Comparison of ENCODE assay signal across 8 cellular contexts in the genomic region with DNA sequence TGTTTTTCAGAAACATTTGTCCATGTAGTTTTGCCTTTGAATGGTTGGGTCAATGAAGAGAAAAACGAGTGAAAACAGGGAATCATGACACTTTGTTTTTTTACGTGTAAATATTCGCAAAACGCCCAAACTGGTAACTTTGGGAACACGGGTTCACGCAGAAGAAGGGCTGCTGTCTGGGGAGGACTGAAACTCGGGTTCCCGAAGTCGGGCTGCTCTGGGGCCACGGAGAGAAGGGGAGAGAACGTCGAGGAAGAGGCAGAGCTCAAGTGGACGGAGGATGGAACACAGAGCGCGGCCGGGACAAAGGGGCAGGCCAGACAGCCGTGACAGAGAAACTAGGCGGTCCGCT. TPM values are rescaled to one million over a fixed set of nuclear protein-coding genes. Genes with fewer than 3 reads are reported as not detected.
A peak's percentile ranks its signal among the peaks of the same experiment; 100 is the strongest.
DNase-seq lines count a peak whose midpoint lies in the region; ATAC-seq and TF ChIP-seq lines count a peak whose summit lies in the region.

No MANE protein-coding gene starts in this region.

- no peaks in the 10 kb centered on the region for H3K4me1 ChIP-seq in foreskin keratinocyte

- peak in 4 of 6 experiments; percentile 22 to 45 (median 35) for DNase-seq in stimulated activated naive CD4-positive, alpha-beta T cell (lab: John Stamatoyannopoulos, UW)
- no peak for DNase-seq in stimulated activated naive CD4-positive, alpha-beta T cell treated with Interleukin-2 at 50 U/mL for 16 hours (lab: John Stamatoyannopoulos, UW)
- peak in 2 of 3 donors; percentile 5 to 21 for DNase-seq in T-helper 17 cell
- no peak for DNase-seq in foreskin keratinocyte
- peak in 7 of 10 donors; percentile 14 to 80 (median 62) for DNase-seq in posterior cingulate gyrus

- peak; percentile 49 for ATAC-seq in HG03045 (IDR thresholded peaks at IDR 0.05; ENCODE audit: unreplicated experiment)
- ATAC-seq in T-helper 17 cell = peak; percentile 5
- peak; percentile 20 for ATAC-seq in foreskin keratinocyte
- no peak for ATAC-seq in HG03439 (IDR thresholded peaks at IDR 0.05; ENCODE audit: unreplicated experiment)
- ATAC-seq in GM21619 (IDR thresholded peaks at IDR 0.05; ENCODE audit: unreplicated experiment) = no peak

- intact Hi-C loops in posterior cingulate gyrus (cut with DNase I) = loop anchor here (1.0 kb wide), 1 partner anchor 264 kb away; no protein-coding TSS in a partner anchor

- no peaks in the 10 kb centered on the region for H3K27me3 ChIP-seq in foreskin keratinocyte

- no peak for TF ChIP-seq CTCF in foreskin keratinocyte (conservative IDR thresholded peaks at IDR 0.05)

- H3K36me3 Mint-ChIP-seq in T-helper 17 cell (ENCODE audit: low read depth) = peaks cover 2% of the 10 kb centered on the region

- H3K27ac ChIP-seq in foreskin keratinocyte = peak overlapping the region; percentile 84

- H3K27ac Mint-ChIP-seq in T-helper 17 cell = peak overlapping the region; percentile 97

- no peaks in the 10 kb centered on the region for H3K9me3 ChIP-seq in T-helper 17 cell (ENCODE audit: control insufficient read depth, low read length, poor library complexity, severe bottlenecking)

- H3K4me1 Mint-ChIP-seq in T-helper 17 cell = peaks cover 17% of the 10 kb centered on the region

- no peaks in the 10 kb centered on the region for H3K27me3 Mint-ChIP-seq in T-helper 17 cell

- H3K4me3 Mint-ChIP-seq in T-helper 17 cell = peak overlapping the region; percentile 98

RNA-seq across cellular contexts. Expression of a gene that starts 0.5 kb away (rescaled TPM):
- total RNA-seq in T-helper 17 cell = 1 to 10 TPM; 3.5 to 4.5 TPM
- total RNA-seq in foreskin keratinocyte = 5.5 and 10.9 TPM in 2 replicates
- polyA plus RNA-seq in foreskin keratinocyte = 3.1 and 6.1 TPM in 2 replicates

RNA-seq across cellular contexts. Expression of a gene that starts 43.0 kb away (rescaled TPM):
- total RNA-seq in T-helper 17 cell (10 to 100 TPM; 24.6 to 30.4 TPM), foreskin keratinocyte (11.4 and 11.8 TPM in 2 replicates)
- 1.9 and 2.4 TPM in 2 replicates for polyA plus RNA-seq in foreskin keratinocyte

Comparison
In these comparisons a context has a peak if more than half of its experiments do, and no peak if none do; other contexts are left out.
1. DNase-seq: peak in stimulated activated naive CD4-positive, alpha-beta T cell (4 of 6), T-helper 17 cell (2 of 3) and posterior cingulate gyrus (7 of 10); none in stimulated activated naive CD4-positive, alpha-beta T cell treated with Interleukin-2 at 50 U/mL for 16 hours (single experiment) and foreskin keratinocyte (0 of 2).
2. ATAC-seq: peak in HG03045 (single experiment), T-helper 17 cell (single experiment) and foreskin keratinocyte (single experiment); none in HG03439 (single experiment) and GM21619 (single experiment).